In the genomic region with DNA sequence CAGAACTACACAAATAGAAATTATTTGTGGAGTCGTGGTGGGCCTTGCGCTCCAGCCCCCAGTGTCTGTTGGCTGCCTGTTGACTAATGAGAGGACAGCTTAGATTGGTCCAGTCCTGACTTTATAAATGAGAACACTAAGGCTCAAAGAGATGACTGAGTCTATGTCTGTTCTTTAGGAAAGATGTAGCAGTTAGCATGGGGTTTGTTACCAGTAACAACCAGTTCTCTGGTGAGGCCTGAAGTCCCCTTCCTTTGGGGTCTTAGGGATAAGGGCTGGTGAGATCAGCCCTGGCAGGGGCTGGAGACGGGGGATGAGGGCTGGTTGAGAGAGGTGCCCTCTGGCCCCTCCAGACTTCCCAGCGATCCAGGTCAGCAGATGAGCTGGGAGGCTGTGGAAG, we compare ENCODE assay signal across 10 cellular contexts. TPM values are rescaled to one million over a fixed set of nuclear protein-coding genes. Genes with fewer than 3 reads are reported as not detected.
A peak's percentile ranks its signal among the peaks of the same experiment; 100 is the strongest.
DNase-seq lines count a peak whose midpoint lies in the region; ATAC-seq and TF ChIP-seq lines count a peak whose summit lies in the region.
"Had no signal": no experiment of that assay in that cellular context is flagged by ENCODE, and none has a peak within 500 bp of the region (broad histone marks: within the 10 kb centered on the region; RNA-seq: fewer than 3 reads in every experiment).

No MANE protein-coding gene starts in this region.

- no peak for ATAC-seq in activated naive CD4-positive, alpha-beta T cell treated with anti-CD3 and anti-CD28 coated beads, Interleukin-2, amount 50 U/mL, for 72 hours
- ATAC-seq in HG03159 (IDR thresholded peaks at IDR 0.05; ENCODE audit: unreplicated experiment), result no peak
- ATAC-seq in HG02981 (IDR thresholded peaks at IDR 0.05; ENCODE audit: unreplicated experiment), result no peak

- TF ChIP-seq RAD21 in liver (IDR thresholded peaks at IDR 0.05), result no peak

- H3K4me3 ChIP-seq in liver (ENCODE audit: low read depth in 1 of 3, low read length in 3 of 3), result no peak overlapping the region
- H3K4me3 ChIP-seq in subcutaneous abdominal adipose tissue (ENCODE audit: low read depth in 1 of 5, low read length in 5 of 5), result no peak overlapping the region
- no peak overlapping the region for H3K4me3 ChIP-seq in Caco-2 (ENCODE audit: low read depth, low read length)

- WGBS in liver, result 74% methylated on average over 4 of the region's 4 CpGs

- H3K36me3 Mint-ChIP-seq in activated naive CD4-positive, alpha-beta T cell treated with anti-CD3 and anti-CD28 coated beads, Interleukin-2, amount 50 U/mL, for 72 hours, result peaks cover 0 to 14% of the 10 kb centered on the region in 2 donors
- H3K36me3 Mint-ChIP-seq in activated CD4-positive, alpha-beta memory T cell treated with anti-CD3 and anti-CD28 coated beads, Interleukin-2, amount 10 ng/mL, durations not matched to agents 7 days and 5 days (ENCODE audit: low read depth), result peaks cover 56% of the 10 kb centered on the region
- H3K36me3 Mint-ChIP-seq in Caco-2 (ENCODE audit: insufficient read depth, unreplicated experiment), result peaks cover 52% of the 10 kb centered on the region

- peaks cover 4% of the 10 kb centered on the region for H3K4me1 Mint-ChIP-seq in activated CD4-positive, alpha-beta memory T cell treated with anti-CD3 and anti-CD28 coated beads, Interleukin-2, amount 10 ng/mL, durations not matched to agents 7 days and 5 days
- no peaks in the 10 kb centered on the region for H3K4me1 Mint-ChIP-seq in Caco-2 (ENCODE audit: low read depth, unreplicated experiment)

- CTCF ChIA-PET in activated CD4-positive, alpha-beta memory T cell treated with anti-CD3 and anti-CD28 coated beads, Interleukin-2, amount 10 ng/mL, durations not matched to agents 7 days and 5 days (lab: Charles Lee), result interaction anchor here (0.7 kb wide), 1 partner anchor 15 kb away, joined by 3 read pairs; no protein-coding TSS in a partner anchor
- CTCF ChIA-PET in Caco-2 (lab: Charles Lee), result no interaction called here

- H3K9me3 ChIP-seq in liver (ENCODE audit: control insufficient read depth in 4 of 4, low read length in 3 of 4) (no peaks in the 10 kb centered on the region), subcutaneous abdominal adipose tissue (ENCODE audit: control insufficient read depth in 5 of 5, low read length in 5 of 5) (no peaks in the 10 kb centered on the region), Caco-2 (no peaks in the 10 kb centered on the region)

- no peaks in the 10 kb centered on the region for H3K27me3 Mint-ChIP-seq in activated CD4-positive, alpha-beta memory T cell treated with anti-CD3 and anti-CD28 coated beads, Interleukin-2, amount 10 ng/mL, durations not matched to agents 7 days and 5 days
- no peaks in the 10 kb centered on the region for H3K27me3 Mint-ChIP-seq in Caco-2 (ENCODE audit: insufficient read depth, unreplicated experiment)

- no peak for DNase-seq in activated naive CD4-positive, alpha-beta T cell treated with anti-CD3 and anti-CD28 coated beads, Interleukin-2, amount 50 U/mL, for 72 hours (ENCODE audit: low spot score in 2 of 2)
- DNase-seq in activated naive CD4-positive, alpha-beta T cell treated with Interleukin-2 at 50 U/mL for 16 hours, result no peak
- no peak for DNase-seq in activated CD4-positive, alpha-beta memory T cell treated with anti-CD3 and anti-CD28 coated beads, Interleukin-2, amount 10 ng/mL, durations not matched to agents 7 days and 5 days
- no peak for DNase-seq in Caco-2
- DNase-seq: NCI-H1105 treated with DMSO at 0.1 percent for 48 hours, NCI-H526 had no signal

- peaks cover 24 to 89% (median 74%) of the 10 kb centered on the region in 4 donors for H3K4me1 ChIP-seq in liver (ENCODE audit: control insufficient read depth in 4 of 4, insufficient read depth in 4 of 4, low read length in 3 of 4)
- H3K4me1 ChIP-seq in subcutaneous abdominal adipose tissue (ENCODE audit: control insufficient read depth in 5 of 5, insufficient read depth in 5 of 5, low read length in 5 of 5), result peaks cover 9 to 56% (median 43%) of the 10 kb centered on the region in 5 donors
- no peaks in the 10 kb centered on the region for H3K4me1 ChIP-seq in Caco-2

- TF ChIP-seq CTCF in liver (IDR thresholded peaks at IDR 0.05; ENCODE audit: low read depth, low read length, missing input control) (no peak), Caco-2 (IDR thresholded peaks at IDR 0.05; ENCODE audit: insufficient read depth in 1 of 2, low read depth in 1 of 2, low read length in 1 of 2, severe bottlenecking in 1 of 2, unreplicated experiment in 1 of 2) (no peak)

- H3K4me3 Mint-ChIP-seq in activated CD4-positive, alpha-beta memory T cell treated with anti-CD3 and anti-CD28 coated beads, Interleukin-2, amount 10 ng/mL, durations not matched to agents 7 days and 5 days, result no peak overlapping the region
- H3K4me3 Mint-ChIP-seq in Caco-2 (ENCODE audit: unreplicated experiment), result no peak overlapping the region

- H3K27me3 ChIP-seq in liver (ENCODE audit: control insufficient read depth in 4 of 4, insufficient read depth in 4 of 4, low read length in 3 of 4) (no peaks in the 10 kb centered on the region), subcutaneous abdominal adipose tissue (ENCODE audit: control insufficient read depth in 5 of 5, insufficient read depth in 4 of 5, low read length in 5 of 5) (no peaks in the 10 kb centered on the region), Caco-2 (replicated peaks; ENCODE audit: control insufficient read depth, insufficient read depth, low read length) (no peaks in the 10 kb centered on the region)

- no TSS peak for BruUV-seq in Caco-2 (replicated peaks; lab: Mats Ljungman, UMichigan)

- intact Hi-C loops in Caco-2 (cut with micrococcal nuclease; ENCODE audit: unreplicated experiment), result no loop called here

- POLR2A ChIA-PET in activated CD4-positive, alpha-beta memory T cell treated with anti-CD3 and anti-CD28 coated beads, Interleukin-2, amount 10 ng/mL, durations not matched to agents 7 days and 5 days (lab: Charles Lee), result interaction anchor here (0.7 to 4.3 kb wide), 2 partner anchors 9 to 275 kb away, joined by 3 to 25 read pairs; partner anchors contain the start of genes AXDND1 and TOR3A
- POLR2A ChIA-PET in Caco-2 (lab: Charles Lee), result no interaction called here

- H3K27ac Mint-ChIP-seq in activated naive CD4-positive, alpha-beta T cell treated with anti-CD3 and anti-CD28 coated beads, Interleukin-2, amount 50 U/mL, for 72 hours, result peak overlapping the region; percentile 21 to 94
- peak overlapping the region; percentile 47 for H3K27ac Mint-ChIP-seq in activated CD4-positive, alpha-beta memory T cell treated with anti-CD3 and anti-CD28 coated beads, Interleukin-2, amount 10 ng/mL, durations not matched to agents 7 days and 5 days
- no peak overlapping the region for H3K27ac Mint-ChIP-seq in Caco-2 (ENCODE audit: unreplicated experiment)

- H3K27ac ChIP-seq in liver (ENCODE audit: low read depth in 1 of 2, low read length in 2 of 2) (peak overlapping the region; percentile 56 to 60), subcutaneous abdominal adipose tissue (ENCODE audit: low read depth, low read length) (peak overlapping the region; percentile 37)

- H3K36me3 ChIP-seq in liver (ENCODE audit: control insufficient read depth in 4 of 4, insufficient read depth in 3 of 4, low read depth in 1 of 4, low read length in 3 of 4) (peaks cover 7 to 27% (median 24%) of the 10 kb centered on the region in 4 donors), subcutaneous abdominal adipose tissue (ENCODE audit: control insufficient read depth in 5 of 5, insufficient read depth in 5 of 5, low read length in 5 of 5) (peaks cover 3 to 73% (median 50%) of the 10 kb centered on the region in 5 donors), Caco-2 (ENCODE audit: control insufficient read depth, insufficient read depth, low read length) (peaks cover 3% of the 10 kb centered on the region)

- no peaks in the 10 kb centered on the region for H3K9me3 Mint-ChIP-seq in activated naive CD4-positive, alpha-beta T cell treated with anti-CD3 and anti-CD28 coated beads, Interleukin-2, amount 50 U/mL, for 72 hours
- no peaks in the 10 kb centered on the region for H3K9me3 Mint-ChIP-seq in activated CD4-positive, alpha-beta memory T cell treated with anti-CD3 and anti-CD28 coated beads, Interleukin-2, amount 10 ng/mL, durations not matched to agents 7 days and 5 days
- no peaks in the 10 kb centered on the region for H3K9me3 Mint-ChIP-seq in Caco-2 (ENCODE audit: unreplicated experiment)

- H3K9ac ChIP-seq in liver (ENCODE audit: low read depth in 1 of 2, low read length in 2 of 2) (no peak overlapping the region), subcutaneous abdominal adipose tissue (ENCODE audit: low read length in 5 of 5) (no peak overlapping the region)

TF ChIP-seq in liver, 16 proteins besides CTCF, POLR2A, EP300 and RAD21 (continues in another document):
- no peak for TF ChIP-seq MAX (IDR thresholded peaks at IDR 0.05)

RNA-seq across cellular contexts. Expression of gene TOR3A, which starts 9.1 kb away (rescaled TPM):
- total RNA-seq in activated naive CD4-positive, alpha-beta T cell treated with anti-CD3 and anti-CD28 coated beads, Interleukin-2, amount 50 U/mL, for 72 hours, result 10 to 100 TPM; 29.2 to 46.4 TPM
- total RNA-seq in activated CD4-positive, alpha-beta memory T cell treated with anti-CD3 and anti-CD28 coated beads, Interleukin-2, amount 10 ng/mL, durations not matched to agents 7 days and 5 days, result 10 to 100 TPM; 47.1 to 51.5 TPM
- total RNA-seq in liver, result 10 to 100 TPM; 21.1 to 31.0 TPM
- polyA plus RNA-seq in liver, result 10 to 100 TPM; 14.3 to 25.9 TPM
- 25.0 and 25.2 TPM in 2 replicates for total RNA-seq in Caco-2 (2022)
